9 cellular contexts compared by ENCODE assay signal in genomic region chr5:172110260-172110815, GRCh38.
A peak's percentile ranks its signal among the peaks of the same experiment; 100 is the strongest.
DNase-seq lines count a peak whose midpoint lies in the region; ATAC-seq and TF ChIP-seq lines count a peak whose summit lies in the region.
"Had no signal": no experiment of that assay in that cellular context is flagged by ENCODE, and none has a peak within 500 bp of the region (broad histone marks: within the 10 kb centered on the region; RNA-seq: fewer than 3 reads in every experiment).

No MANE protein-coding gene starts in this region.

- H3K27ac ChIP-seq in transverse colon (peak overlapping the region; percentile 69 to 84 (median 75)), PC-3 (ENCODE audit: low read length) (no peak overlapping the region)

- DNase-seq in activated T-cell treated with anti-CD3 and anti-CD28 coated beads, Interleukin-2, amount 50 U/mL, for 4 hours: no peak
- no peak for DNase-seq in activated T-cell treated with anti-CD3 and anti-CD28 coated beads, Interleukin-2, amount 50 U/mL, for 1 hour
- no peak for DNase-seq in activated T-helper 2 cell treated with anti-CD3 and anti-CD28 coated beads, Interferon-gamma antibody, Interleukin-2, Interleukin-4, amounts not matched to agents 10 μg/mL and 5 μg/mL and 100 μg/mL, durations not matched to agents 14 hours and 24 hours and 36 hours (ENCODE audit: low spot score)
- DNase-seq in immature natural killer cell: no peak
- no peak for DNase-seq in transverse colon
- no peak for DNase-seq in PC-3
- DNase-seq in activated effector memory CD4-positive, alpha-beta T cell treated with Interleukin-2 at 50 U/mL for 16 hours: no peak
- DNase-seq: NCI-H446 treated with DMSO at 0.1 percent for 48 hours had no signal

- TF ChIP-seq CTCF in transverse colon (IDR thresholded peaks at IDR 0.05) (no peak), PC-3 (conservative IDR thresholded peaks at IDR 0.05; ENCODE audit: low read depth, low read length) (no peak)

- no peak for TF ChIP-seq POLR2A in transverse colon (IDR thresholded peaks at IDR 0.05)

- H3K4me2 ChIP-seq in PC-3 (ENCODE audit: low read length): no peak overlapping the region

- H3K4me3 Mint-ChIP-seq in activated T-cell treated with anti-CD3 and anti-CD28 coated beads, Interleukin-2, amount 50 U/mL, for 4 hours: peak overlapping the region; percentile 39
- peak overlapping the region; percentile 30 for H3K4me3 Mint-ChIP-seq in activated T-helper 2 cell treated with anti-CD3 and anti-CD28 coated beads, Interferon-gamma antibody, Interleukin-2, Interleukin-4, amounts not matched to agents 10 μg/mL and 5 μg/mL and 100 μg/mL, durations not matched to agents 14 hours and 24 hours and 36 hours (ENCODE audit: low read depth)
- peak overlapping the region; percentile 56 to 69 (median 66) for H3K4me3 Mint-ChIP-seq in immature natural killer cell

- no peak for TF ChIP-seq EP300 in transverse colon (IDR thresholded peaks at IDR 0.05; ENCODE audit: low read depth)

- 65 to 82% methylated on average over 8 to 14 of the region's 14 CpGs for WGBS in transverse colon (ENCODE audit: low coverage in 1 of 2), 2 donors

- intact Hi-C loops in activated T-helper 2 cell treated with anti-CD3 and anti-CD28 coated beads, Interferon-gamma antibody, Interleukin-2, Interleukin-4, amounts not matched to agents 10 μg/mL and 5 μg/mL and 100 μg/mL, durations not matched to agents 14 hours and 24 hours and 36 hours (cut with micrococcal nuclease): loop anchor here (2.0 to 5.0 kb wide), 2 partner anchors 127 to 174 kb away; no protein-coding TSS in a partner anchor
- intact Hi-C loops in transverse colon (cut with DNase I; ENCODE audit: low total_unique reads): no loop called here
- intact Hi-C loops in PC-3 (cut with micrococcal nuclease): no loop called here

- no peaks in the 10 kb centered on the region for H4K20me1 ChIP-seq in PC-3 (ENCODE audit: low read length)

- H3K4me3 ChIP-seq in transverse colon (no peak overlapping the region), PC-3 (ENCODE audit: low read length) (no peak overlapping the region)

- no TSS peak for BruUV-seq in PC-3 (replicated peaks; lab: Mats Ljungman, UMichigan)

- no peaks in the 10 kb centered on the region for H3F3A ChIP-seq in PC-3 (ENCODE audit: low read length, unreplicated experiment)

- in situ Hi-C loops in transverse colon (cut with MboI; ENCODE audit: low pct_ligation_motif_present in 1 of 4, low pct_unique_long_range_greater_than_20kb in 1 of 4, low sequenced_read_pairs in 3 of 4): loop anchor here in 3 of 4 donors (5.0 to 25.0 kb wide), 4 partner anchors 72 to 184 kb away; partner anchors contain the start of genes STK10 (in 1 of the 3) and UBTD2 (in 1 of the 3)

- H3K9me2 ChIP-seq in PC-3 (replicated peaks; ENCODE audit: low read length): no peaks in the 10 kb centered on the region

- H3K4me1 Mint-ChIP-seq in activated T-cell treated with anti-CD3 and anti-CD28 coated beads, Interleukin-2, amount 50 U/mL, for 4 hours (ENCODE audit: low read depth): peaks cover 73% of the 10 kb centered on the region
- peaks cover 70% of the 10 kb centered on the region for H3K4me1 Mint-ChIP-seq in activated T-helper 2 cell treated with anti-CD3 and anti-CD28 coated beads, Interferon-gamma antibody, Interleukin-2, Interleukin-4, amounts not matched to agents 10 μg/mL and 5 μg/mL and 100 μg/mL, durations not matched to agents 14 hours and 24 hours and 36 hours (ENCODE audit: low read depth)
- H3K4me1 Mint-ChIP-seq in immature natural killer cell: peaks cover 82 to 86% of the 10 kb centered on the region in 2 donors

- H3K9me3 ChIP-seq in transverse colon: no peaks in the 10 kb centered on the region
- H3K9me3 ChIP-seq in PC-3 (ENCODE audit: low read length): no peaks in the 10 kb centered on the region

- H2AFZ ChIP-seq in PC-3 (ENCODE audit: low read length): no peak overlapping the region

- POLR2A ChIA-PET in PC-3 (lab: Charles Lee; ENCODE audit: unreplicated experiment): no interaction called here

- peak overlapping the region; percentile 91 for H3K27ac Mint-ChIP-seq in activated T-helper 2 cell treated with anti-CD3 and anti-CD28 coated beads, Interferon-gamma antibody, Interleukin-2, Interleukin-4, amounts not matched to agents 10 μg/mL and 5 μg/mL and 100 μg/mL, durations not matched to agents 14 hours and 24 hours and 36 hours
- peak overlapping the region; percentile 94 to 99 (median 97) for H3K27ac Mint-ChIP-seq in immature natural killer cell

- H3K27me3 ChIP-seq in transverse colon: no peaks in the 10 kb centered on the region
- no peaks in the 10 kb centered on the region for H3K27me3 ChIP-seq in PC-3 (ENCODE audit: low read length)

- ATAC-seq in activated T-cell treated with anti-CD3 and anti-CD28 coated beads, Interleukin-2, amount 50 U/mL, for 4 hours: no peak
- ATAC-seq in GM19467 (IDR thresholded peaks at IDR 0.05; ENCODE audit: unreplicated experiment) (no peak), PC-3 (no peak)

- H3K36me3 Mint-ChIP-seq in activated T-cell treated with anti-CD3 and anti-CD28 coated beads, Interleukin-2, amount 50 U/mL, for 4 hours (ENCODE audit: insufficient read depth): peaks cover 16% of the 10 kb centered on the region
- peaks cover 65% of the 10 kb centered on the region for H3K36me3 Mint-ChIP-seq in activated T-helper 2 cell treated with anti-CD3 and anti-CD28 coated beads, Interferon-gamma antibody, Interleukin-2, Interleukin-4, amounts not matched to agents 10 μg/mL and 5 μg/mL and 100 μg/mL, durations not matched to agents 14 hours and 24 hours and 36 hours (ENCODE audit: low read depth)
- H3K36me3 Mint-ChIP-seq in immature natural killer cell: peaks cover 16 to 30% (median 18%) of the 10 kb centered on the region in 3 donors

- peaks cover 15 to 41% (median 26%) of the 10 kb centered on the region in 4 donors for H3K4me1 ChIP-seq in transverse colon
- peaks cover 11% of the 10 kb centered on the region for H3K4me1 ChIP-seq in PC-3 (ENCODE audit: insufficient read depth, low read length)

- CTCF ChIA-PET in PC-3 (lab: Charles Lee): no interaction called here

- no peak overlapping the region for H3K9ac ChIP-seq in PC-3 (ENCODE audit: low read length)

- H3K79me2 ChIP-seq in PC-3 (ENCODE audit: low read length): no peaks in the 10 kb centered on the region

- no peaks in the 10 kb centered on the region for H3K36me3 ChIP-seq in transverse colon
- H3K36me3 ChIP-seq in PC-3 (ENCODE audit: low read depth, low read length): no peaks in the 10 kb centered on the region

- no peaks in the 10 kb centered on the region for H3K9me3 Mint-ChIP-seq in activated T-cell treated with anti-CD3 and anti-CD28 coated beads, Interleukin-2, amount 50 U/mL, for 4 hours
- H3K9me3 Mint-ChIP-seq in activated T-helper 2 cell treated with anti-CD3 and anti-CD28 coated beads, Interferon-gamma antibody, Interleukin-2, Interleukin-4, amounts not matched to agents 10 μg/mL and 5 μg/mL and 100 μg/mL, durations not matched to agents 14 hours and 24 hours and 36 hours: no peaks in the 10 kb centered on the region
- peaks cover 0 to 5% (median 0%) of the 10 kb centered on the region in 6 donors for H3K9me3 Mint-ChIP-seq in immature natural killer cell

- H3K27me3 Mint-ChIP-seq in activated T-cell treated with anti-CD3 and anti-CD28 coated beads, Interleukin-2, amount 50 U/mL, for 4 hours (ENCODE audit: low read depth): no peaks in the 10 kb centered on the region
- H3K27me3 Mint-ChIP-seq in activated T-helper 2 cell treated with anti-CD3 and anti-CD28 coated beads, Interferon-gamma antibody, Interleukin-2, Interleukin-4, amounts not matched to agents 10 μg/mL and 5 μg/mL and 100 μg/mL, durations not matched to agents 14 hours and 24 hours and 36 hours (ENCODE audit: low read depth): no peaks in the 10 kb centered on the region
- peaks cover 26 to 40% (median 28%) of the 10 kb centered on the region in 3 donors for H3K27me3 Mint-ChIP-seq in immature natural killer cell (ENCODE audit: low read depth in 3 of 3)
